Comparison of ENCODE assay signal across 8 cellular contexts in the genomic region with DNA sequence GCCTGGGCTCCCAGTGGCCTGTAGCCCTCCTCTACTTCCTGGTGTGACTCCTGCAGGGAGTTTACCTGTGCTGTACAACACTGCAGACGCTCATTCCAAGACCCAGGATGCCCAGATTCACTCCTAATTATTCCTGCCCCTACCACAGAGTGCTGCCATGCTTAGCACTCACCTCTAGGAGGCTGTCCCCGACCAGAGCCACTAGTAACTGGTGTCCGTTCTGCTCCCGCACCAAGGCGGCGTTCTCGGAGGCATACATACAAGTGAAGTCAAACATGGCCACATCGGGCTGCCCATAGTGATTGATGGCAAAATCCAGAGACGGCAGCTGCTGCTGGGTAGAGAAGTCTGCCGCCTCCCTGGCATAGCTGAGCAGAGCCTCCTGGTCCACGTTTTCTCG.
DNase-seq lines count a peak whose midpoint lies in the region; ATAC-seq, FAIRE-seq and TF ChIP-seq lines count a peak whose summit lies in the region.
"Had no signal": no experiment of that assay in that cellular context is flagged by ENCODE, and none has a peak within 500 bp of the region (broad histone marks: within the 10 kb centered on the region; RNA-seq: fewer than 3 reads in every experiment).

No MANE protein-coding gene starts in this region.

- peak overlapping the region; percentile 65 to 66 for H3K27ac ChIP-seq in breast epithelium
- no peak overlapping the region for H3K27ac ChIP-seq in kidney (ENCODE audit: low read depth in 2 of 2, low read length in 2 of 2)
- H3K27ac ChIP-seq in temporal lobe (ENCODE audit: low read depth, low read length), result peak overlapping the region; percentile 33

- H3K9me3 Mint-ChIP-seq in HFFc6, result no peaks in the 10 kb centered on the region
- H3K9me3 Mint-ChIP-seq in activated naive CD4-positive, alpha-beta T cell treated with anti-CD3 and anti-CD28 coated beads, Interleukin-2, amount 10 ng/mL, durations not matched to agents 7 days and 5 days, result no peaks in the 10 kb centered on the region

- H3K9me3 ChIP-seq in breast epithelium, result no peaks in the 10 kb centered on the region
- H3K9me3 ChIP-seq in kidney (ENCODE audit: control insufficient read depth in 1 of 2, low read length in 2 of 2), result no peaks in the 10 kb centered on the region

- intact Hi-C loops in breast epithelium (cut with DNase I; ENCODE audit: low total_unique reads), result loop anchor here (2.0 kb wide), 1 partner anchor 38 kb away; no protein-coding TSS in a partner anchor
- intact Hi-C loops in kidney (cut with DNase I), result no loop called here

- H3K4me1 ChIP-seq in breast epithelium, result peaks cover 0 to 4% of the 10 kb centered on the region in 2 donors
- peaks cover 10 to 13% of the 10 kb centered on the region in 2 donors for H3K4me1 ChIP-seq in kidney (ENCODE audit: control insufficient read depth in 1 of 2, insufficient read depth in 1 of 2, low read depth in 1 of 2, low read length in 2 of 2)

- H3K36me3 Mint-ChIP-seq in HFFc6 (ENCODE audit: low read depth), result peaks cover 15% of the 10 kb centered on the region
- no peaks in the 10 kb centered on the region for H3K36me3 Mint-ChIP-seq in activated naive CD4-positive, alpha-beta T cell treated with anti-CD3 and anti-CD28 coated beads, Interleukin-2, amount 10 ng/mL, durations not matched to agents 7 days and 5 days

- H3K27ac Mint-ChIP-seq in HFFc6, result no peak overlapping the region
- no peak overlapping the region for H3K27ac Mint-ChIP-seq in activated naive CD4-positive, alpha-beta T cell treated with anti-CD3 and anti-CD28 coated beads, Interleukin-2, amount 10 ng/mL, durations not matched to agents 7 days and 5 days

- ATAC-seq in GM18909 (IDR thresholded peaks at IDR 0.05; ENCODE audit: poor library complexity, unreplicated experiment), result no peak

- no peak overlapping the region for H3K4me3 Mint-ChIP-seq in HFFc6
- H3K4me3 Mint-ChIP-seq in activated naive CD4-positive, alpha-beta T cell treated with anti-CD3 and anti-CD28 coated beads, Interleukin-2, amount 10 ng/mL, durations not matched to agents 7 days and 5 days, result no peak overlapping the region

- CTCF ChIA-PET in activated naive CD4-positive, alpha-beta T cell treated with anti-CD3 and anti-CD28 coated beads, Interleukin-2, amount 10 ng/mL, durations not matched to agents 7 days and 5 days (lab: Charles Lee), result no interaction called here

- no peak for FAIRE-seq in kidney (lab: Jason Lieb, UNC)

- H3K4me3 ChIP-seq in breast epithelium (peak overlapping the region in 1 of 3 donors; percentile 6), kidney (ENCODE audit: low read length in 2 of 2) (no peak overlapping the region)

- H3K27me3 Mint-ChIP-seq in HFFc6 (ENCODE audit: insufficient read depth), result no peaks in the 10 kb centered on the region
- no peaks in the 10 kb centered on the region for H3K27me3 Mint-ChIP-seq in activated naive CD4-positive, alpha-beta T cell treated with anti-CD3 and anti-CD28 coated beads, Interleukin-2, amount 10 ng/mL, durations not matched to agents 7 days and 5 days

- no peaks in the 10 kb centered on the region for H3K27me3 ChIP-seq in breast epithelium

- TF ChIP-seq POLR2A in breast epithelium (IDR thresholded peaks at IDR 0.05), result no peak

- DNase-seq in HFFc6, result no peak
- DNase-seq in breast epithelium (ENCODE audit: low spot score in 2 of 2), result no peak
- no peak for DNase-seq in kidney
- DNase-seq in stimulated activated CD4-positive, alpha-beta T cell treated with anti-CD3 and anti-CD28 coated beads, Interleukin-15, amount 100 ng/mL, for 24 hours, result no peak
- DNase-seq in activated naive CD4-positive, alpha-beta T cell treated with anti-CD3 and anti-CD28 coated beads, Interleukin-2, amount 10 ng/mL, durations not matched to agents 7 days and 5 days, result no peak
- DNase-seq: activated effector memory CD4-positive, alpha-beta T cell treated with anti-CD3 and anti-CD28 coated beads, Interleukin-2, amount 50 U/mL, for 16 hours had no signal

- H3K36me3 ChIP-seq in breast epithelium, result no peaks in the 10 kb centered on the region
- H3K36me3 ChIP-seq in kidney (ENCODE audit: control insufficient read depth in 1 of 2, insufficient read depth in 2 of 2, low read length in 2 of 2), result peaks cover 19 to 24% of the 10 kb centered on the region in 2 donors

- peaks cover under 1% of the 10 kb centered on the region; the same call in 1 of the 2 replicates for H3K4me1 Mint-ChIP-seq in HFFc6 (ENCODE audit: low read depth)
- H3K4me1 Mint-ChIP-seq in activated naive CD4-positive, alpha-beta T cell treated with anti-CD3 and anti-CD28 coated beads, Interleukin-2, amount 10 ng/mL, durations not matched to agents 7 days and 5 days, result peaks cover 3% of the 10 kb centered on the region

- TF ChIP-seq CTCF in HFFc6 (IDR thresholded peaks at IDR 0.05) (peak; percentile 61), breast epithelium (IDR thresholded peaks at IDR 0.05) (peak in 2 of 3 donors; percentile 8 to 37), kidney (IDR thresholded peaks at IDR 0.05; ENCODE audit: borderline replicate concordance, extremely low read depth, insufficient read depth) (peak; percentile 26)

- H3K9ac ChIP-seq in kidney (ENCODE audit: low read length in 2 of 2), result no peak overlapping the region

Comparison
In these comparisons a context has a peak if more than half of its experiments do, and no peak if none do; other contexts are left out.
1. H3K27ac ChIP-seq: peak in breast epithelium (2 of 2) and temporal lobe (single experiment); none in kidney (0 of 2).
2. Peak in every context shown above with its lines, with median percentiles within 50 percentile points of each other: CTCF ChIP-seq.